8 cellular contexts compared by ENCODE assay signal in the genomic region with DNA sequence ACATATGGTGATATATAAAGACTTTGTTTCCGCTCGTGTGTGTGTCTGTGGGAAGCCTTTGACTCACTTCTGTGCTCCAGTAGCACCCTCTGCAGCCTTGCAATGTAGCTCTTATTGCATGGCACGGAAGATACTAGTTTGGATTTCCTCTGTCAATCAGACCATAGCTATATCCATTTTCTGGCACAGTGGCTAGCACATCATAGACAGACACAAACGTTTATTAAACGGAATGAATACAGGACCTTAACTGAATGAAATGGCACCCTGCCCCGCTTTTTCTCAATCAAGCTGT.
A peak's percentile ranks its signal among the peaks of the same experiment; 100 is the strongest.
DNase-seq lines count a peak whose midpoint lies in the region; FAIRE-seq and TF ChIP-seq lines count a peak whose summit lies in the region.

No MANE protein-coding gene starts in this region.

- no peaks in the 10 kb centered on the region for H3K27me3 ChIP-seq in GM23248 (replicated peaks; ENCODE audit: insufficient read depth)
- H3K27me3 ChIP-seq in astrocyte (ENCODE audit: insufficient read depth, low read length): no peaks in the 10 kb centered on the region

- no peaks in the 10 kb centered on the region for H3K9me2 ChIP-seq in GM23248 (ENCODE audit: insufficient read depth)

- H3K36me3 ChIP-seq in GM23248 (ENCODE audit: low read depth) (no peaks in the 10 kb centered on the region), astrocyte (ENCODE audit: insufficient read depth, low read length) (no peaks in the 10 kb centered on the region)

- peak; percentile 53 for DNase-seq in DMS 273 (lab: John Stamatoyannopoulos, UW; ENCODE audit: unreplicated experiment)
- peak; percentile 82 for DNase-seq in GM23248
- DNase-seq in NCI-H526 treated with DMSO at 0.1 percent for 48 hours (lab: John Stamatoyannopoulos, UW): peak; percentile 3
- DNase-seq in astrocyte (ENCODE audit: low read depth): peak; percentile 61
- peak; percentile 30 for DNase-seq in hepatic stellate cell (ENCODE audit: low spot score)
- peak; percentile 47 for DNase-seq in retina
- no peak for DNase-seq in NCI-H2196 treated with DMSO at 0.1 percent for 48 hours (lab: John Stamatoyannopoulos, UW; ENCODE audit: unreplicated experiment)
- DNase-seq in T-helper 9 cell: no peak

- no peaks in the 10 kb centered on the region for H3K36me3 Mint-ChIP-seq in astrocyte (ENCODE audit: low read depth, unreplicated experiment)

- H3K9ac ChIP-seq in GM23248 (peak overlapping the region; percentile 91), astrocyte (ENCODE audit: low read length) (peak overlapping the region; percentile 88)

- H4K20me1 ChIP-seq in GM23248 (ENCODE audit: insufficient read depth): no peaks in the 10 kb centered on the region
- no peaks in the 10 kb centered on the region for H4K20me1 ChIP-seq in astrocyte (ENCODE audit: insufficient read depth, low read length)

- peak overlapping the region; percentile 92 for H3K4me3 ChIP-seq in GM23248
- peak overlapping the region; percentile 77 for H3K4me3 ChIP-seq in astrocyte (ENCODE audit: insufficient read depth, low read depth, low read length)

- H3K27ac ChIP-seq in GM23248 (peak overlapping the region; percentile 85), astrocyte (ENCODE audit: low read depth, low read length) (peak overlapping the region; percentile 68)

- H3K27me3 Mint-ChIP-seq in astrocyte (ENCODE audit: low read depth, unreplicated experiment): no peaks in the 10 kb centered on the region

- H3K79me2 ChIP-seq in GM23248 (ENCODE audit: insufficient read depth) (no peaks in the 10 kb centered on the region), astrocyte (ENCODE audit: insufficient read depth, low read length) (no peaks in the 10 kb centered on the region)

- no peaks in the 10 kb centered on the region for H3K4me1 Mint-ChIP-seq in astrocyte (ENCODE audit: low read depth, unreplicated experiment)

- no peak for TF ChIP-seq CTCF in astrocyte (IDR thresholded peaks at IDR 0.05; ENCODE audit: insufficient read depth, low read depth, low read length)

- peak overlapping the region; percentile 81 for H3K4me2 ChIP-seq in GM23248 (ENCODE audit: unreplicated experiment)
- H3K4me2 ChIP-seq in astrocyte (ENCODE audit: low read length): peak overlapping the region; percentile 78

- no peak for FAIRE-seq in astrocyte (lab: Jason Lieb, UNC)

- no peaks in the 10 kb centered on the region for H3F3A ChIP-seq in GM23248 (ENCODE audit: insufficient read depth)

- in situ Hi-C loops in GM23248 (cut with MboI): no loop called here

- peaks cover 4% of the 10 kb centered on the region for H3K4me1 ChIP-seq in GM23248 (ENCODE audit: insufficient read depth)
- no peaks in the 10 kb centered on the region for H3K4me1 ChIP-seq in astrocyte (ENCODE audit: insufficient read depth, low read length)

- peak overlapping the region; percentile 98 for H3K4me3 Mint-ChIP-seq in astrocyte (ENCODE audit: unreplicated experiment)

- peak overlapping the region; percentile 91 for H2AFZ ChIP-seq in GM23248
- peak overlapping the region; percentile 81 for H2AFZ ChIP-seq in astrocyte (ENCODE audit: low read depth, low read length)

- 3% methylated on average over 6 of the region's 6 CpGs for WGBS in GM23248 (ENCODE audit: low coverage in 1 of 2, low lambda C conversion rate in 2 of 2, missing lambda C conversion rate in 2 of 2), 2 experiments

- H3K27ac Mint-ChIP-seq in astrocyte (ENCODE audit: unreplicated experiment): peak overlapping the region; percentile 65

- H3K9me3 Mint-ChIP-seq in astrocyte (ENCODE audit: unreplicated experiment): no peaks in the 10 kb centered on the region

- H3K9me3 ChIP-seq in GM23248 (ENCODE audit: low read depth) (no peaks in the 10 kb centered on the region), astrocyte (ENCODE audit: insufficient read depth, low read depth, low read length) (no peaks in the 10 kb centered on the region)

Comparison
In these comparisons a context has a peak if more than half of its experiments do, and no peak if none do; other contexts are left out.
1. DNase-seq: peak in DMS 273 (single experiment), GM23248 (single experiment), NCI-H526 treated with DMSO at 0.1 percent for 48 hours (single experiment), astrocyte (single experiment), hepatic stellate cell (single experiment) and retina (single experiment); none in NCI-H2196 treated with DMSO at 0.1 percent for 48 hours (single experiment) and T-helper 9 cell (single experiment).